Comparison of ENCODE assay signal across 2 cellular contexts in the genomic region with DNA sequence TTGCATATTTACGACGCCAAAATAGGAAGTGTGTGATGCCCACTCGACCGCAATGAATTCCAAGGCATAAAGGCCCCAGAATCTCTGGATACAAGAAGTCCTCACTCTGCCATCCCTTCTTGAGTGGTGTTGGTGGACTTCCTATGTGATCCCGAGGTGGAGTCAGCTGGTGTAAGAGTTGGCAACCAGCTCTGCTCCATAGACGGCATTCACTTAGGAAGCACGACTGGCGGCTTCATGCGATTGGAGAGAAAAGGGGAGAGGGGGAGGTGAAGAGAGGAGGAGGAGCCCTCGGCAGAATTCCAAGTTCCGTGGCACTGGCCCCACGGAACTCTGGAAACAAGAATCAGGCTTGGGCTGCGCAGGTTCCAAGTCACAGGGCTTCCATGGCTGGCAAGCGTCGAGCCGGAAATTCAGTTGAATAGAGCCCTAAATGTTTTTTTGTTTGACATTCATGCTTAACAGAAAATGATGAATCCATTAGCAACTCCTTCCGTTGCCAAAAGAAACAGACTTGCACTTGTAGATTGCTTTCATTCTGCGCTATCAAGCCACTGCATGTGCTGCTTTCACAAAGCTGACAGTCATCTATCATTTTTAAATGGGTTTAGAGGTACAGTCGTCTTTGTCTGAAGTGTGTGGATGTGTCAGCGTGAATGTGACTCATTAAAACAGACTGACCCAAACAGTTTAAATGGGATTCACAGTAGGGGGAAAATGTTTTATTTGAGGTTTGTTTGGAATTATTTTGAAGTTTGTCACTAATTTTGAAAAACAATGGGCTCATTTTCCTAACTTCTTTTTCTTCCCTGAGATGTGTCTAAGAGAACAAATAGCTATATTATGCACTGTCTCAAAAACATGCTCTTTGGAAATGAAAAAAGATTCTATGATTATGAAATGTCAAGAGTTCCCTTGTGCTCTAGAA.
TF ChIP-seq lines count a peak whose summit lies in the region.

No MANE protein-coding gene starts in this region.

TF ChIP-seq in GM23338, 12 proteins besides CTCF, POLR2A, EP300 and RAD21 (continued from another document):
- no peak for TF ChIP-seq ZNF462 (CRISPR knock-in tag; IDR thresholded peaks at IDR 0.05)
- TF ChIP-seq ZNF331 (CRISPR knock-in tag; IDR thresholded peaks at IDR 0.05; ENCODE audit: low read depth) = no peak
- no peak for TF ChIP-seq POLR2AphosphoS5 (IDR thresholded peaks at IDR 0.05; ENCODE audit: low read depth)
- no peak for TF ChIP-seq JUNB (IDR thresholded peaks at IDR 0.05; ENCODE audit: unreplicated experiment)
- TF ChIP-seq, protein P1, sequence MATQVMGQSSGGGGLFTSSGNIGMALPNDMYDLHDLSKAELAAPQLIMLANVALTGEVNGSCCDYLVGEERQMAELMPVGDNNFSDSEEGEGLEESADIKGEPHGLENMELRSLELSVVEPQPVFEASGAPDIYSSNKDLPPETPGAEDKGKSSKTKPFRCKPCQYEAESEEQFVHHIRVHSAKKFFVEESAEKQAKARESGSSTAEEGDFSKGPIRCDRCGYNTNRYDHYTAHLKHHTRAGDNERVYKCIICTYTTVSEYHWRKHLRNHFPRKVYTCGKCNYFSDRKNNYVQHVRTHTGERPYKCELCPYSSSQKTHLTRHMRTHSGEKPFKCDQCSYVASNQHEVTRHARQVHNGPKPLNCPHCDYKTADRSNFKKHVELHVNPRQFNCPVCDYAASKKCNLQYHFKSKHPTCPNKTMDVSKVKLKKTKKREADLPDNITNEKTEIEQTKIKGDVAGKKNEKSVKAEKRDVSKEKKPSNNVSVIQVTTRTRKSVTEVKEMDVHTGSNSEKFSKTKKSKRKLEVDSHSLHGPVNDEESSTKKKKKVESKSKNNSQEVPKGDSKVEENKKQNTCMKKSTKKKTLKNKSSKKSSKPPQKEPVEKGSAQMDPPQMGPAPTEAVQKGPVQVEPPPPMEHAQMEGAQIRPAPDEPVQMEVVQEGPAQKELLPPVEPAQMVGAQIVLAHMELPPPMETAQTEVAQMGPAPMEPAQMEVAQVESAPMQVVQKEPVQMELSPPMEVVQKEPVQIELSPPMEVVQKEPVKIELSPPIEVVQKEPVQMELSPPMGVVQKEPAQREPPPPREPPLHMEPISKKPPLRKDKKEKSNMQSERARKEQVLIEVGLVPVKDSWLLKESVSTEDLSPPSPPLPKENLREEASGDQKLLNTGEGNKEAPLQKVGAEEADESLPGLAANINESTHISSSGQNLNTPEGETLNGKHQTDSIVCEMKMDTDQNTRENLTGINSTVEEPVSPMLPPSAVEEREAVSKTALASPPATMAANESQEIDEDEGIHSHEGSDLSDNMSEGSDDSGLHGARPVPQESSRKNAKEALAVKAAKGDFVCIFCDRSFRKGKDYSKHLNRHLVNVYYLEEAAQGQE (IDR thresholded peaks at IDR 0.05; ENCODE audit: unreplicated experiment) = no peak
- TF ChIP-seq STAT1 (IDR thresholded peaks at IDR 0.05; ENCODE audit: unreplicated experiment) = no peak
- no peak for TF ChIP-seq EZH2 (IDR thresholded peaks at IDR 0.05; ENCODE audit: low read depth, unreplicated experiment)
- no peak for TF ChIP-seq NANOG (IDR thresholded peaks at IDR 0.05; ENCODE audit: borderline replicate concordance)
- TF ChIP-seq ZNF114 (CRISPR knock-in tag; IDR thresholded peaks at IDR 0.05) = no peak
- TF ChIP-seq EZH2phosphoT487 (IDR thresholded peaks at IDR 0.05; ENCODE audit: unreplicated experiment) = no peak

TF ChIP-seq in neural cell, 6 proteins besides CTCF, POLR2A, EP300 and RAD21 (continued from another document):
- TF ChIP-seq, protein P1 (IDR thresholded peaks at IDR 0.05; ENCODE audit: borderline replicate concordance) = no peak
TF ChIP-seq in neural cell: peak in this region for 1.
